24 cellular contexts compared by ENCODE assay signal in the genomic region with DNA sequence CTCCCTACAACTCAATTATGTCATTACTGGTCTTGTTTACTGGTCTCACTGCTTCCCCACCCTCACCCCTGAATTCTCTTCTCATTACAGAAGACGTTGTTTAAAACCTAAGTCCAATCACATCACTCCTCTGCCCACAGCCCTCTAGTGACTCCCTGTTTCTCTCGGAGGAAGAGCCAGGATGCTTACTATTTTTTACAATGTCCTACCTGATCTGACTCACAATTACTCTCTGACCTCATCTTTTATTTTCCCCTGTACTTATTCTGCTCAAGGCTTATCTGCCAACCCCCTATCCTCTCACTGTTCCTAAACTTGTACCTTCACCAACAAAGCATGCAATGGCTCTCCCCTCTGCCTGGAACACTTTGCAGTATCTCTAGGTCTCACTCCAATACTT.
"Had no signal": no experiment of that assay in that cellular context is flagged by ENCODE, and none has a peak within 500 bp of the region (broad histone marks: within the 10 kb centered on the region; RNA-seq: fewer than 3 reads in every experiment).

No MANE protein-coding gene starts in this region.

- H3K4me3 ChIP-seq: coronary artery, esophagus squamous epithelium, gastrocnemius medialis, lung, pancreas, right lobe of liver, suprapubic skin, transverse colon, upper lobe of right lung, uterus had no signal

- H3K4me1 ChIP-seq: esophagus squamous epithelium, gastrocnemius medialis, pancreas, right lobe of liver, suprapubic skin, transverse colon, upper lobe of right lung, uterus had no signal

- DNase-seq: dermis blood vessel endothelial cell; effector memory CD4-positive, alpha-beta T cell; erythroblast; esophagus squamous epithelium; gastrocnemius medialis; head of caudate nucleus; kidney; natural killer cell; pancreas; right lobe of liver; small intestine; stimulated activated CD4-positive, alpha-beta T cell treated with anti-CD3 and anti-CD28 coated beads, Interleukin-1b, Interleukin-23, amount 100 ng/mL, for 48 hours; stimulated activated CD4-positive, alpha-beta T cell treated with anti-CD3 and anti-CD28 coated beads, Interleukin-4, amount 100 ng/mL, for 1 hour; stimulated activated CD8-positive, alpha-beta memory T cell treated with anti-CD3 and anti-CD28 coated beads, Interleukin-4, amount 100 ng/mL, for 48 hours; stimulated activated naive CD4-positive, alpha-beta T cell; stimulated activated naive CD8-positive, alpha-beta T cell treated with anti-CD3 and anti-CD28 coated beads, Interleukin-15, amount 100 ng/mL, for 72 hours; transverse colon; upper lobe of right lung; uterus had no signal

- H3K27me3 ChIP-seq: esophagus squamous epithelium, gastrocnemius medialis, neutrophil, pancreas, right lobe of liver, suprapubic skin, transverse colon, upper lobe of right lung, uterus had no signal

- H3K36me3 ChIP-seq: esophagus squamous epithelium, gastrocnemius medialis, neutrophil, pancreas, right lobe of liver, suprapubic skin, transverse colon, upper lobe of right lung, uterus had no signal

- H3K9me3 ChIP-seq: esophagus squamous epithelium, gastrocnemius medialis, neutrophil, pancreas, right lobe of liver, suprapubic skin, transverse colon, upper lobe of right lung, uterus had no signal

- H3K27ac ChIP-seq: coronary artery, esophagus squamous epithelium, gastrocnemius medialis, neutrophil, pancreas, right lobe of liver, suprapubic skin, transverse colon, upper lobe of right lung, uterus had no signal

- ATAC-seq: gastrocnemius medialis; left lobe of liver; natural killer cell; pancreas; right lobe of liver; stimulated activated naive CD8-positive, alpha-beta T cell treated with anti-CD3 and anti-CD28 coated beads, Interleukin-15, amount 100 ng/mL, for 72 hours; upper lobe of right lung had no signal
